ENCODE assay signal across 1 cellular context in the genomic region with DNA sequence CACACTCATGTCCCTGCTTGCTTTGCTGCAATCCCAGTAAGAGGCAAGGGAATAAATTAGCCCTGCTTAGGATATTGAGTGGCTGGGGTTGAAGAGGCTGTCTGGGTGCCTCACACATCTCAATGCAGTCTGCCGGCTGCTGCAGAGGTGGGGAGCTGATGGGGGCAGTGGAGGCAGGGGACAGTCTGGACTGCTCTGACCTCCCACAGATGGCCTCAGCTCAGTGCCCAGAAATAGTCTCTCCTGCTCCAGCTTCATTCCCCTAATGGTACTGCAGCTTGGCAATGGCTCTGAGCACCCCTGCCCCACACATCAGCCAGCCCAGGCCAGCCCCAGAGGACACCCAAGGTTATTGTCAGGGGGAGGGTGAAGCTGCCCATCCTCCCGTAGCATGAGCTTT.
TF ChIP-seq lines count a peak whose summit lies in the region.

No MANE protein-coding gene starts in this region.

TF ChIP-seq in HepG2, 621 proteins besides CTCF, POLR2A, EP300 and RAD21:
- TF ChIP-seq ERF (CRISPR knock-in tag; IDR thresholded peaks at IDR 0.05) (no peak), STAT5B (CRISPR knock-in tag; IDR thresholded peaks at IDR 0.05) (no peak), TSC22D2 (CRISPR knock-in tag; IDR thresholded peaks at IDR 0.05; ENCODE audit: borderline replicate concordance) (no peak), ZNF20 (CRISPR knock-in tag; IDR thresholded peaks at IDR 0.05) (no peak), CBX5 (CRISPR knock-in tag; IDR thresholded peaks at IDR 0.05; ENCODE audit: borderline replicate concordance) (no peak), TCF7 (IDR thresholded peaks at IDR 0.05; ENCODE audit: low read depth) (no peak), ZNF891 (CRISPR knock-in tag; IDR thresholded peaks at IDR 0.05) (no peak)
